In the genomic region with DNA sequence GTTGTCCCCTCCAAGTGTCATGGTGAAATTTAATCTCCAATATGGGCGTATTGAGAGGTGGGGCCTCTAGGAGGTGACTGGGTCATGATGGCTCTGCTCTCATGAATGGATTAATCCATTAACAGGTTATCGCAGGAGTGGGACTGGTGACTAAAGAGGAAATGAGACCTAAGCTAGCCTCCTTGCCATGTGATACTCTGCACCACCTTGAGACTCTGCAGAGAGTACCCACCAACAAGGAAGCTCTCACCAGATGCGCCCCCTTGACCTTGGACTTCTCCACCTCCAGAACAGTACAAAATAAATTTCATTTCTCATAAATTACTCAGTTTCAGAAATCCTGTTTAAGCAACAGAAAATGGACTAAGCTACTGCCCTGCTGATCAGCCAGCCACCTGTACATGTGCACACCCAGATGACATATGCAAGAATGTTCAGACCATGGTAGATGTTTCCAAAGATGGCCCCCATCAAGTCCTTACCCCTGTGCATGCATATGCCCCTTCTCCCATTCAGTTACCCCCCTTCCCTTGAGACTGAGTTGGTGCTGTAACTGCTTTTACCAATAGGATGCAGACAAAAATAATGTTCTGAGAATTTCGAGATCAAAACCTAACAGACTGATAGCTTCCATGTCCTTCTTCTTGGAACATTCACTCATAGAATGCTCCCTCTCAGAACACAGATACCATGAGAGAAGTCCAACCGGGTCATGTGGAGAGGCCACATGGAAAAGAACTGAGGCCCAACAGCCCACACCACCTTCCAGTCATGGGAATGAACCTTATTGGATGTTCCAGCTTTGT, we compare ENCODE assay signal across 10 cellular contexts. TPM values are rescaled to one million over a fixed set of nuclear protein-coding genes. Genes with fewer than 3 reads are reported as not detected.
A peak's percentile ranks its signal among the peaks of the same experiment; 100 is the strongest.
DNase-seq lines count a peak whose midpoint lies in the region; ATAC-seq and TF ChIP-seq lines count a peak whose summit lies in the region.
"Had no signal": no experiment of that assay in that cellular context is flagged by ENCODE, and none has a peak within 500 bp of the region (broad histone marks: within the 10 kb centered on the region; RNA-seq: fewer than 3 reads in every experiment).

No MANE protein-coding gene starts in this region.

- 88 to 92% methylated on average over 5 of the region's 5 CpGs for WGBS in heart right ventricle, 2 donors

- no peak overlapping the region for H3K4me3 ChIP-seq in BLaER1 treated with 17β-estradiol and CSF1 and Interleukin-3, amounts not matched to agents 10 nM and 100 nM
- H3K4me3 ChIP-seq in heart right ventricle: no peak overlapping the region

- ATAC-seq in GM18870 (IDR thresholded peaks at IDR 0.05; ENCODE audit: unreplicated experiment) (peak; percentile 37), HG02885 (IDR thresholded peaks at IDR 0.05; ENCODE audit: poor library complexity, unreplicated experiment) (peak; percentile 34), heart right ventricle (no peak), omental fat pad (ENCODE audit: low FRiP score) (no peak)

- peaks cover 0 to 63% (median 0%) of the 10 kb centered on the region in 11 experiments; a peak in 6 of 22 replicates for H4K20me1 ChIP-seq in BLaER1 treated with 17β-estradiol and CSF1 and Interleukin-3, amounts not matched to agents 10 nM and 100 nM

- peak overlapping the region; percentile 2 to 79 (median 69); a peak in 19 of 22 replicates for H3K27ac ChIP-seq in BLaER1 treated with 17β-estradiol and CSF1 and Interleukin-3, amounts not matched to agents 10 nM and 100 nM
- H3K27ac ChIP-seq in VCaP (peak overlapping the region; percentile 96), heart right ventricle (peak overlapping the region in 5 of 10 donors; percentile 11 to 92 (median 39))

- peak overlapping the region in 6 of 11 experiments; percentile 9 to 54 (median 38); a peak in 4 of 22 replicates for H3K9ac ChIP-seq in BLaER1 treated with 17β-estradiol and CSF1 and Interleukin-3, amounts not matched to agents 10 nM and 100 nM

- H3K9me3 ChIP-seq in BLaER1 treated with 17β-estradiol and CSF1 and Interleukin-3, amounts not matched to agents 10 nM and 100 nM (replicated peaks in 1 of 11): peaks cover 0 to 10% (median 7%) of the 10 kb centered on the region in 11 experiments; a peak in 16 of 22 replicates
- H3K9me3 ChIP-seq in heart right ventricle: no peaks in the 10 kb centered on the region

- TF ChIP-seq CTCF in VCaP (conservative IDR thresholded peaks at IDR 0.05): no peak
- no peak for TF ChIP-seq CTCF in heart right ventricle (IDR thresholded peaks at IDR 0.05)
- TF ChIP-seq CTCF in omental fat pad (IDR thresholded peaks at IDR 0.05): no peak

- H3K36me3 ChIP-seq in BLaER1 treated with 17β-estradiol and CSF1 and Interleukin-3, amounts not matched to agents 10 nM and 100 nM: peaks cover 0 to 5% (median 0%) of the 10 kb centered on the region in 11 experiments; a peak in 3 of 22 replicates
- H3K36me3 ChIP-seq in heart right ventricle: no peaks in the 10 kb centered on the region

- intact Hi-C loops in heart right ventricle (cut with DNase I): no loop called here

- peak overlapping the region; percentile 43 to 97 (median 81) for H3K4me2 ChIP-seq in BLaER1 treated with 17β-estradiol and CSF1 and Interleukin-3, amounts not matched to agents 10 nM and 100 nM

- DNase-seq in NCI-H510A (lab: John Stamatoyannopoulos, UW) (no peak), heart right ventricle (no peak), omental fat pad (ENCODE audit: low spot score) (no peak), anterior cingulate cortex (lab: John Stamatoyannopoulos, UW) (no peak)
- DNase-seq: activated CD8-positive, alpha-beta memory T cell treated with anti-CD3 and anti-CD28 coated beads for 24 hours; NCI-H2227 treated with DMSO at 0.1 percent for 48 hours had no signal

- H3K27me3 ChIP-seq in BLaER1 treated with 17β-estradiol and CSF1 and Interleukin-3, amounts not matched to agents 10 nM and 100 nM: no peaks in the 10 kb centered on the region
- no peaks in the 10 kb centered on the region for H3K27me3 ChIP-seq in heart right ventricle

- H3K4me1 ChIP-seq in BLaER1 treated with 17β-estradiol and CSF1 and Interleukin-3, amounts not matched to agents 10 nM and 100 nM: peaks cover 63 to 97% (median 81%) of the 10 kb centered on the region in 10 experiments
- H3K4me1 ChIP-seq in heart right ventricle: peaks cover 28 to 85% (median 65%) of the 10 kb centered on the region in 9 donors

RNA-seq across cellular contexts. Expression of gene MAP3K5, which starts 28.4 kb away (rescaled TPM):
- 10 to 100 TPM; 21.8 to 35.7 (median 28.4) TPM for total RNA-seq in heart right ventricle
- polyA plus RNA-seq in heart right ventricle: 1 to 10 TPM; 5.1 to 8.3 TPM
- total RNA-seq in omental fat pad: 10 to 100 TPM; 31.4 to 53.0 (median 47.2) TPM

RNA-seq across cellular contexts. Expression of gene PEX7, which starts 58.5 kb away (rescaled TPM):
- 10 to 100 TPM; 10.1 to 20.6 (median 16.9) TPM for total RNA-seq in heart right ventricle
- polyA plus RNA-seq in heart right ventricle: 1 to 10 TPM; 2.9 to 5.6 TPM
- 1 to 10 TPM; 4.7 to 9.7 (median 6.9) TPM for total RNA-seq in omental fat pad

Comparison
In these comparisons a context has a peak if more than half of its experiments do, and no peak if none do; other contexts are left out.
1. ATAC-seq: peak in GM18870 (single experiment) and HG02885 (single experiment); none in heart right ventricle (0 of 8) and omental fat pad (single experiment).